In genomic region chr17:41322903-41323895, GRCh38 we compare ENCODE assay signal across 21 cellular contexts. TPM values are rescaled to one million over a fixed set of nuclear protein-coding genes. Genes with fewer than 3 reads are reported as not detected.
A peak's percentile ranks its signal among the peaks of the same experiment; 100 is the strongest.
DNase-seq lines count a peak whose midpoint lies in the region; ATAC-seq, FAIRE-seq and TF ChIP-seq lines count a peak whose summit lies in the region.
"Had no signal": no experiment of that assay in that cellular context is flagged by ENCODE, and none has a peak within 500 bp of the region (broad histone marks: within the 10 kb centered on the region; RNA-seq: fewer than 3 reads in every experiment).

No MANE protein-coding gene starts in this region.

- FAIRE-seq in HTR-8/SVneo (lab: Jason Lieb, UNC), result peak; percentile 9
- FAIRE-seq: colon had no signal

- DNase-seq in activated CD4-positive, alpha-beta T cell treated with anti-CD3 and anti-CD28 coated beads, Interleukin-2, amount 10 ng/mL, durations not matched to agents 7 days and 5 days, result no peak
- DNase-seq in activated CD4-positive, alpha-beta T cell treated with anti-CD3 and anti-CD28 coated beads for 48 hours, result no peak
- DNase-seq in HTR-8/SVneo (ENCODE audit: insufficient read length, low spot score) (no peak), foreskin keratinocyte (no peak), posterior vena cava (ENCODE audit: low spot score) (peak; percentile 57), testis (no peak), cortex of kidney (lab: John Stamatoyannopoulos, UW) (no peak)
- DNase-seq: activated CD4-positive, alpha-beta T cell treated with anti-CD3 and anti-CD28 coated beads, Interleukin-2, amount 50 U/mL, for 4 hours; activated gamma-delta T cell; DMS79; left ventricle myocardium superior; nephron progenitor cell; sigmoid colon; stimulated activated naive CD8-positive, alpha-beta T cell treated with anti-CD3 and anti-CD28 coated beads, Interleukin-15, Interleukin-2, amounts not matched to agents 100 U/mL and 50 U/mL, for 24 hours; T1000 had no signal

- H3K27ac ChIP-seq in foreskin keratinocyte, result peak overlapping the region; percentile 43
- H3K27ac ChIP-seq in testis, result no peak overlapping the region
- H3K27ac ChIP-seq: 22Rv1, HL-60, prostate gland, sigmoid colon had no signal

- intact Hi-C loops in posterior vena cava (cut with DNase I) (loop anchor here (1.0 to 10.0 kb wide), 3 partner anchors 24 to 418 kb away; partner anchors contain the start of gene KRT40 (in 1 of the 2)), testis (cut with DNase I; ENCODE audit: low total_unique reads) (loop anchor here (10.0 kb wide), 1 partner anchor 418 kb away; no protein-coding TSS in a partner anchor)

- POLR2A ChIA-PET in activated CD4-positive, alpha-beta T cell treated with anti-CD3 and anti-CD28 coated beads, Interleukin-2, amount 10 ng/mL, durations not matched to agents 7 days and 5 days (lab: Charles Lee), result no interaction called here

- no peak overlapping the region for H3K4me3 Mint-ChIP-seq in activated CD4-positive, alpha-beta T cell treated with anti-CD3 and anti-CD28 coated beads, Interleukin-2, amount 10 ng/mL, durations not matched to agents 7 days and 5 days
- H3K4me3 Mint-ChIP-seq: nephron progenitor cell had no signal

- no peak for ATAC-seq in foreskin keratinocyte
- ATAC-seq in GM21360 (IDR thresholded peaks at IDR 0.05; ENCODE audit: unreplicated experiment), result no peak

- H3K27me3 Mint-ChIP-seq in activated CD4-positive, alpha-beta T cell treated with anti-CD3 and anti-CD28 coated beads, Interleukin-2, amount 10 ng/mL, durations not matched to agents 7 days and 5 days, result no peaks in the 10 kb centered on the region

- H3K4me3 ChIP-seq in testis, result no peak overlapping the region
- H3K4me3 ChIP-seq: GM12878, prostate gland, sigmoid colon had no signal

- WGBS in testis, 2 donors, result 84 to 94% methylated on average over 9 to 11 of the region's 11 CpGs

- peaks cover 10% of the 10 kb centered on the region for H3K36me3 Mint-ChIP-seq in activated CD4-positive, alpha-beta T cell treated with anti-CD3 and anti-CD28 coated beads, Interleukin-2, amount 10 ng/mL, durations not matched to agents 7 days and 5 days (ENCODE audit: low read depth)

- TF ChIP-seq CTCF in foreskin keratinocyte (conservative IDR thresholded peaks at IDR 0.05) (no peak), testis (IDR thresholded peaks at IDR 0.05) (no peak)

- CTCF ChIA-PET in activated CD4-positive, alpha-beta T cell treated with anti-CD3 and anti-CD28 coated beads, Interleukin-2, amount 10 ng/mL, durations not matched to agents 7 days and 5 days (lab: Charles Lee), result interaction anchor here (0.6 to 1.5 kb wide), 8 partner anchors 8 to 47 kb away, joined by 3 to 10 read pairs (median 4); partner anchors contain the start of gene KRT33A

- H3K9me3 Mint-ChIP-seq in activated CD4-positive, alpha-beta T cell treated with anti-CD3 and anti-CD28 coated beads, Interleukin-2, amount 10 ng/mL, durations not matched to agents 7 days and 5 days, result peaks cover 13% of the 10 kb centered on the region

- H3K4me1 Mint-ChIP-seq in activated CD4-positive, alpha-beta T cell treated with anti-CD3 and anti-CD28 coated beads, Interleukin-2, amount 10 ng/mL, durations not matched to agents 7 days and 5 days, result peaks cover 33% of the 10 kb centered on the region

- no peaks in the 10 kb centered on the region for H3K27me3 ChIP-seq in foreskin keratinocyte
- no peaks in the 10 kb centered on the region for H3K27me3 ChIP-seq in testis
- H3K27me3 ChIP-seq: sigmoid colon had no signal

- no peaks in the 10 kb centered on the region for H3K36me3 ChIP-seq in testis (ENCODE audit: low read depth, missing control alignments)
- H3K36me3 ChIP-seq: prostate gland, sigmoid colon had no signal

- no peaks in the 10 kb centered on the region for H3K9me3 ChIP-seq in testis
- H3K9me3 ChIP-seq: prostate gland, sigmoid colon had no signal

- peak overlapping the region; percentile 83 for H3K27ac Mint-ChIP-seq in activated CD4-positive, alpha-beta T cell treated with anti-CD3 and anti-CD28 coated beads, Interleukin-2, amount 10 ng/mL, durations not matched to agents 7 days and 5 days
- H3K27ac Mint-ChIP-seq: nephron progenitor cell had no signal

- TF ChIP-seq POLR2A in testis (IDR thresholded peaks at IDR 0.05), result no peak

- no peaks in the 10 kb centered on the region for H3K4me1 ChIP-seq in foreskin keratinocyte
- H3K4me1 ChIP-seq in testis, result no peaks in the 10 kb centered on the region
- H3K4me1 ChIP-seq: prostate gland, sigmoid colon had no signal

RNA-seq across cellular contexts. Expression of gene KRTAP17-1, which starts 7.7 kb away (rescaled TPM):
- not detected for total RNA-seq in activated CD4-positive, alpha-beta T cell treated with anti-CD3 and anti-CD28 coated beads, Interleukin-2, amount 10 ng/mL, durations not matched to agents 7 days and 5 days
- total RNA-seq in foreskin keratinocyte (not detected in 2 replicates), posterior vena cava (not detected), testis (not detected)
- polyA plus RNA-seq in foreskin keratinocyte (not detected in 2 replicates), testis (ENCODE audit: insufficient read depth, low read depth, low replicate concordance) (not detected)
- total RNA-seq: left ventricle myocardium superior, prostate gland, sigmoid colon had no signal
- polyA plus RNA-seq: sigmoid colon had no signal

RNA-seq across cellular contexts. Expression of gene KRTAP16-1, which starts 14.1 kb away (rescaled TPM):
- under 1 TPM in 1 of 2 experiments, not detected in 1; 0.12 TPM for total RNA-seq in activated CD4-positive, alpha-beta T cell treated with anti-CD3 and anti-CD28 coated beads, Interleukin-2, amount 10 ng/mL, durations not matched to agents 7 days and 5 days
- total RNA-seq in foreskin keratinocyte, result not detected in 2 replicates
- polyA plus RNA-seq in foreskin keratinocyte, result not detected in 2 replicates
- not detected for total RNA-seq in posterior vena cava
- total RNA-seq in testis, result not detected
- polyA plus RNA-seq in testis (ENCODE audit: insufficient read depth, low read depth, low replicate concordance), result not detected
- total RNA-seq: GM12878, left ventricle myocardium superior, prostate gland, sigmoid colon had no signal
- polyA plus RNA-seq: sigmoid colon had no signal

RNA-seq across cellular contexts. Expression of gene KRTAP29-1, which starts 20.5 kb away (rescaled TPM):
- total RNA-seq in activated CD4-positive, alpha-beta T cell treated with anti-CD3 and anti-CD28 coated beads, Interleukin-2, amount 10 ng/mL, durations not matched to agents 7 days and 5 days, result not detected
- total RNA-seq in foreskin keratinocyte (not detected in 2 replicates), posterior vena cava (not detected), testis (not detected)
- polyA plus RNA-seq in foreskin keratinocyte (not detected in 2 replicates), testis (ENCODE audit: insufficient read depth, low read depth, low replicate concordance) (not detected)
- total RNA-seq: GM12878, left ventricle myocardium superior, prostate gland, sigmoid colon had no signal
- polyA plus RNA-seq: sigmoid colon had no signal

RNA-seq across cellular contexts. Expression of gene KRT33A, which starts 27.4 kb away (rescaled TPM):
- total RNA-seq in activated CD4-positive, alpha-beta T cell treated with anti-CD3 and anti-CD28 coated beads, Interleukin-2, amount 10 ng/mL, durations not matched to agents 7 days and 5 days, result not detected
- total RNA-seq in foreskin keratinocyte (not detected in 2 replicates), posterior vena cava (not detected), testis (1 to 10 TPM in 1 of 2 donors, under 1 TPM in 1; 0.50 to 3.1 TPM)
- polyA plus RNA-seq in foreskin keratinocyte (not detected in 2 replicates), testis (ENCODE audit: insufficient read depth, low read depth, low replicate concordance) (2.3 TPM)
- total RNA-seq: GM12878, left ventricle myocardium superior, prostate gland, sigmoid colon had no signal
- polyA plus RNA-seq: GM12878, sigmoid colon had no signal

RNA-seq across cellular contexts. Expression of gene KRT33B, which starts 46.4 kb away (rescaled TPM):
- not detected for total RNA-seq in activated CD4-positive, alpha-beta T cell treated with anti-CD3 and anti-CD28 coated beads, Interleukin-2, amount 10 ng/mL, durations not matched to agents 7 days and 5 days
- total RNA-seq in foreskin keratinocyte (0.31 and 0.60 TPM in 2 replicates), posterior vena cava (not detected), testis (under 1 TPM in 1 of 2 donors, not detected in 1; 0.25 TPM)
- polyA plus RNA-seq in foreskin keratinocyte (0.32 and 0.57 TPM in 2 replicates), testis (ENCODE audit: insufficient read depth, low read depth, low replicate concordance) (not detected)
- total RNA-seq: GM12878, left ventricle myocardium superior, prostate gland, sigmoid colon had no signal
- polyA plus RNA-seq: GM12878, sigmoid colon had no signal
